ENCODE assay signal across 8 cellular contexts in genomic region chr19:45406957-45407375, GRCh38. TPM values are rescaled to one million over a fixed set of nuclear protein-coding genes. Genes with fewer than 3 reads are reported as not detected.
DNase-seq lines count a peak whose midpoint lies in the region; ATAC-seq and TF ChIP-seq lines count a peak whose summit lies in the region.

No MANE protein-coding gene starts in this region.

- H3K9me3 Mint-ChIP-seq in activated T-cell treated with anti-CD3 and anti-CD28 coated beads, Interleukin-2, amount 50 U/mL, for 24 hours = no peaks in the 10 kb centered on the region
- no peaks in the 10 kb centered on the region for H3K9me3 Mint-ChIP-seq in activated T-cell treated with anti-CD3 and anti-CD28 coated beads, Interleukin-2, amount 50 U/mL, for 72 hours
- H3K9me3 Mint-ChIP-seq in immature natural killer cell = no peaks in the 10 kb centered on the region

- no peak for TF ChIP-seq CTCF in suprapubic skin (IDR thresholded peaks at IDR 0.05)

- WGBS in suprapubic skin = under 1% methylated on average over 16 of the region's 16 CpGs

- peak overlapping the region; percentile 68 for H3K4me3 ChIP-seq in suprapubic skin

- H3K27me3 ChIP-seq in suprapubic skin = no peaks in the 10 kb centered on the region

- H3K4me1 Mint-ChIP-seq in activated T-cell treated with anti-CD3 and anti-CD28 coated beads, Interleukin-2, amount 50 U/mL, for 24 hours (ENCODE audit: low read depth) = peaks cover 58% of the 10 kb centered on the region
- peaks cover 54% of the 10 kb centered on the region for H3K4me1 Mint-ChIP-seq in activated T-cell treated with anti-CD3 and anti-CD28 coated beads, Interleukin-2, amount 50 U/mL, for 72 hours (ENCODE audit: low read depth)
- peaks cover 36 to 40% of the 10 kb centered on the region in 2 donors for H3K4me1 Mint-ChIP-seq in immature natural killer cell

- H3K36me3 ChIP-seq in suprapubic skin = peaks cover 19% of the 10 kb centered on the region

- no peak for DNase-seq in activated T-cell treated with anti-CD3 and anti-CD28 coated beads, Interleukin-2, amount 50 U/mL, for 24 hours
- no peak for DNase-seq in activated T-cell treated with anti-CD3 and anti-CD28 coated beads, Interleukin-2, amount 50 U/mL, for 1 hour
- DNase-seq in activated T-cell treated with anti-CD3 and anti-CD28 coated beads, Interleukin-2, amount 50 U/mL, for 72 hours = no peak
- DNase-seq in immature natural killer cell (no peak), suprapubic skin (ENCODE audit: low spot score in 2 of 2) (no peak), DMS79 treated with DMSO at 0.1 percent for 48 hours (lab: John Stamatoyannopoulos, UW) (no peak)

- peak overlapping the region; percentile 95 for H3K27ac Mint-ChIP-seq in activated T-cell treated with anti-CD3 and anti-CD28 coated beads, Interleukin-2, amount 50 U/mL, for 24 hours
- H3K27ac Mint-ChIP-seq in activated T-cell treated with anti-CD3 and anti-CD28 coated beads, Interleukin-2, amount 50 U/mL, for 72 hours = peak overlapping the region; percentile 11
- peak overlapping the region in 4 of 6 donors; percentile 90 to 99 (median 93) for H3K27ac Mint-ChIP-seq in immature natural killer cell

- no peak for TF ChIP-seq POLR2A in suprapubic skin (IDR thresholded peaks at IDR 0.05)

- H3K4me1 ChIP-seq in suprapubic skin = peaks cover 52% of the 10 kb centered on the region

- peaks cover 32% of the 10 kb centered on the region for H3K27me3 Mint-ChIP-seq in activated T-cell treated with anti-CD3 and anti-CD28 coated beads, Interleukin-2, amount 50 U/mL, for 24 hours
- peaks cover 22% of the 10 kb centered on the region for H3K27me3 Mint-ChIP-seq in activated T-cell treated with anti-CD3 and anti-CD28 coated beads, Interleukin-2, amount 50 U/mL, for 72 hours (ENCODE audit: low read depth)
- peaks cover 7 to 25% (median 23%) of the 10 kb centered on the region in 3 donors for H3K27me3 Mint-ChIP-seq in immature natural killer cell (ENCODE audit: low read depth in 3 of 3)

- no peak for ATAC-seq in activated T-cell treated with anti-CD3 and anti-CD28 coated beads, Interleukin-2, amount 50 U/mL, for 72 hours (replicated peaks in 1 of 2)
- ATAC-seq in GM21447 (IDR thresholded peaks at IDR 0.05; ENCODE audit: unreplicated experiment) (no peak), HG02938 (IDR thresholded peaks at IDR 0.05; ENCODE audit: unreplicated experiment) (no peak)

- TF ChIP-seq EP300 in suprapubic skin (IDR thresholded peaks at IDR 0.05) = no peak

- H3K36me3 Mint-ChIP-seq in activated T-cell treated with anti-CD3 and anti-CD28 coated beads, Interleukin-2, amount 50 U/mL, for 24 hours (ENCODE audit: low read depth) = peaks cover 48% of the 10 kb centered on the region
- peaks cover 1 to 11% of the 10 kb centered on the region in 2 donors for H3K36me3 Mint-ChIP-seq in activated T-cell treated with anti-CD3 and anti-CD28 coated beads, Interleukin-2, amount 50 U/mL, for 72 hours (ENCODE audit: insufficient read depth in 2 of 2)
- H3K36me3 Mint-ChIP-seq in immature natural killer cell = peaks cover 0 to 3% (median 0%) of the 10 kb centered on the region in 3 donors

- peak overlapping the region; percentile 96 for H3K4me3 Mint-ChIP-seq in activated T-cell treated with anti-CD3 and anti-CD28 coated beads, Interleukin-2, amount 50 U/mL, for 24 hours
- H3K4me3 Mint-ChIP-seq in activated T-cell treated with anti-CD3 and anti-CD28 coated beads, Interleukin-2, amount 50 U/mL, for 72 hours = peak overlapping the region; percentile 93 to 99
- H3K4me3 Mint-ChIP-seq in immature natural killer cell = peak overlapping the region; percentile 95 to 98 (median 96)

- no peaks in the 10 kb centered on the region for H3K9me3 ChIP-seq in suprapubic skin

- peak overlapping the region; percentile 96 for H3K27ac ChIP-seq in suprapubic skin

RNA-seq across cellular contexts. Expression of gene POLR1G, which starts 0.5 kb away (rescaled TPM):
- 1 to 10 TPM; 3.4 to 4.9 TPM for total RNA-seq in activated T-cell treated with anti-CD3 and anti-CD28 coated beads, Interleukin-2, amount 50 U/mL, for 72 hours
- polyA plus RNA-seq in immature natural killer cell = 1 to 10 TPM in 1 of 3 donors, under 1 TPM in 2; 0.43 to 2.3 (median 0.77) TPM
- total RNA-seq in suprapubic skin = 10 to 100 TPM in 2 of 4 donors, 1 to 10 TPM in 2; 4.7 to 12.2 (median 8.0) TPM

RNA-seq across cellular contexts. Expression of gene PPP1R13L, which starts 2.1 kb away (rescaled TPM):
- total RNA-seq in activated T-cell treated with anti-CD3 and anti-CD28 coated beads, Interleukin-2, amount 50 U/mL, for 72 hours = 10 to 100 TPM; 22.7 to 32.0 TPM
- polyA plus RNA-seq in immature natural killer cell = under 1 TPM in 2 of 3 donors, not detected in 1; 0.08 to 0.84 TPM
- 100 to 1,000 TPM; 195 to 597 (median 280) TPM for total RNA-seq in suprapubic skin

RNA-seq across cellular contexts. Expression of gene ERCC1, which starts 16.8 kb away (rescaled TPM):
- total RNA-seq in activated T-cell treated with anti-CD3 and anti-CD28 coated beads, Interleukin-2, amount 50 U/mL, for 72 hours = 10 to 100 TPM; 71.0 to 73.9 TPM
- 10 to 100 TPM; 50.8 to 62.2 (median 54.5) TPM for polyA plus RNA-seq in immature natural killer cell
- 100 to 1,000 TPM; 102 to 120 (median 106) TPM for total RNA-seq in suprapubic skin

RNA-seq across cellular contexts. Expression of gene ERCC2, which starts 36.6 kb away (rescaled TPM):
- total RNA-seq in activated T-cell treated with anti-CD3 and anti-CD28 coated beads, Interleukin-2, amount 50 U/mL, for 72 hours = 10 to 100 TPM; 20.4 to 23.2 TPM
- polyA plus RNA-seq in immature natural killer cell = 1 to 10 TPM; 2.4 to 8.7 (median 3.1) TPM
- total RNA-seq in suprapubic skin = 10 to 100 TPM; 10.2 to 22.3 (median 14.1) TPM

Comparison
In these comparisons a context has a peak if more than half of its experiments do, and no peak if none do; other contexts are left out.
1. H3K27ac Mint-ChIP-seq: peak in every context shown above with its lines; median percentile 95 in activated T-cell treated with anti-CD3 and anti-CD28 coated beads, Interleukin-2, amount 50 U/mL, for 24 hours; 93 in immature natural killer cell; 11 in activated T-cell treated with anti-CD3 and anti-CD28 coated beads, Interleukin-2, amount 50 U/mL, for 72 hours.
2. RNA of gene PPP1R13L, which starts 2.1 kb away (total RNA-seq): 195 to 597 TPM in suprapubic skin; 22.7 to 32.0 TPM in activated T-cell treated with anti-CD3 and anti-CD28 coated beads, Interleukin-2, amount 50 U/mL, for 72 hours; every median in the first group is over 4 times any median in the second.
3. Peak in every context shown above with its lines, with median percentiles within 50 percentile points of each other: H3K4me3 Mint-ChIP-seq.